1 cellular context compared by ENCODE assay signal in the genomic region with DNA sequence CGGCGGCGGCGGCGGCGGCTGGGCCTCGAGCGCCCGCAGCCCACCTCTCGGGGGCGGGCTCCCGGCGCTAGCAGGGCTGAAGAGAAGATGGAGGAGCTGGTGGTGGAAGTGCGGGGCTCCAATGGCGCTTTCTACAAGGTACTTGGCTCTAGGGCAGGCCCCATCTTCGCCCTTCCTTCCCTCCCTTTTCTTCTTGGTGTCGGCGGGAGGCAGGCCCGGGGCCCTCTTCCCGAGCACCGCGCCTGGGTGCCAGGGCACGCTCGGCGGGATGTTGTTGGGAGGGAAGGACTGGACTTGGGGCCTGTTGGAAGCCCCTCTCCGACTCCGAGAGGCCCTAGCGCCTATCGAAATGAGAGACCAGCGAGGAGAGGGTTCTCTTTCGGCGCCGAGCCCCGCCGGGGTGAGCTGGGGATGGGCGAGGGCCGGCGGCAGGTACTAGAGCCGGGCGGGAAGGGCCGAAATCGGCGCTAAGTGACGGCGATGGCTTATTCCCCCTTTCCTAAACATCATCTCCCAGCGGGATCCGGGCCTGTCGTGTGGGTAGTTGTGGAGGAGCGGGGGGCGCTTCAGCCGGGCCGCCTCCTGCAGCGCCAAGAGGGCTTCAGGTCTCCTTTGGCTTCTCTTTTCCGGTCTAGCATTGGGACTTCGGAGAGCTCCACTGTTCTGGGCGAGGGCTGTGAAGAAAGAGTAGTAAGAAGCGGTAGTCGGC.
TF ChIP-seq lines count a peak whose summit lies in the region.

No MANE protein-coding gene starts in this region.

TF ChIP-seq in GM12878, 131 proteins besides CTCF, POLR2A, EP300 and RAD21 (continued from another document):
- TF ChIP-seq, protein P1, sequence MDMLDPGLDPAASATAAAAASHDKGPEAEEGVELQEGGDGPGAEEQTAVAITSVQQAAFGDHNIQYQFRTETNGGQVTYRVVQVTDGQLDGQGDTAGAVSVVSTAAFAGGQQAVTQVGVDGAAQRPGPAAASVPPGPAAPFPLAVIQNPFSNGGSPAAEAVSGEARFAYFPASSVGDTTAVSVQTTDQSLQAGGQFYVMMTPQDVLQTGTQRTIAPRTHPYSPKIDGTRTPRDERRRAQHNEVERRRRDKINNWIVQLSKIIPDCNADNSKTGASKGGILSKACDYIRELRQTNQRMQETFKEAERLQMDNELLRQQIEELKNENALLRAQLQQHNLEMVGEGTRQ (IDR thresholded peaks at IDR 0.05; ENCODE audit: borderline replicate concordance, low read depth, low read length): no peak
- TF ChIP-seq NRF1 (conservative IDR thresholded peaks at IDR 0.05; ENCODE audit: low read depth, low read length) (no peak), PKNOX1 (IDR thresholded peaks at IDR 0.05) (no peak)
TF ChIP-seq in GM12878: peak in this region for 2.
